30 cellular contexts compared by ENCODE assay signal in genomic region chr4:52107336-52107735, GRCh38. TPM values are rescaled to one million over a fixed set of nuclear protein-coding genes. Genes with fewer than 3 reads are reported as not detected.
DNase-seq lines count a peak whose midpoint lies in the region; TF ChIP-seq lines count a peak whose summit lies in the region.
"Had no signal": no experiment of that assay in that cellular context is flagged by ENCODE, and none has a peak within 500 bp of the region (broad histone marks: within the 10 kb centered on the region; RNA-seq: fewer than 3 reads in every experiment).

No MANE protein-coding gene starts in this region.

- POLR2A ChIA-PET in RWPE1 (lab: Yijun Ruan, JAX; ENCODE audit: low non-redundant PET), result no interaction called here

- peaks cover 2% of the 10 kb centered on the region for H3K9me3 Mint-ChIP-seq in nephron
- H3K9me3 Mint-ChIP-seq: activated CD4-positive, alpha-beta memory T cell treated with anti-CD3 and anti-CD28 coated beads for 36 hours; activated naive CD8-positive, alpha-beta T cell treated with anti-CD3 and anti-CD28 coated beads, Interleukin-2, amount 50 U/mL, for 24 hours; activated T-cell treated with anti-CD3 and anti-CD28 coated beads, Interleukin-2, amount 50 U/mL, for 72 hours; IgD-negative memory B cell; stimulated activated naive CD8-positive, alpha-beta T cell treated with anti-CD3 and anti-CD28 coated beads, Interleukin-15, amount 100 ng/mL, for 72 hours; T-helper 2 cell treated with Interferon-gamma antibody and Interleukin-4, amounts not matched to agents 5 μg/mL and 100 μg/mL, for 36 hours had no signal

- no peaks in the 10 kb centered on the region for H3K27me3 Mint-ChIP-seq in nephron (ENCODE audit: low read depth)
- H3K27me3 Mint-ChIP-seq: activated CD4-positive, alpha-beta memory T cell treated with anti-CD3 and anti-CD28 coated beads for 36 hours; brain; stimulated activated naive CD8-positive, alpha-beta T cell treated with anti-CD3 and anti-CD28 coated beads, Interleukin-15, amount 100 ng/mL, for 72 hours had no signal

- CTCF ChIA-PET in RWPE1 (lab: Yijun Ruan, JAX), result interaction anchor here (0.5 kb wide), 1 partner anchor 382 kb away, joined by 3 read pairs; no protein-coding TSS in a partner anchor

- TF ChIP-seq CTCF in nephron (IDR thresholded peaks at IDR 0.05; ENCODE audit: unreplicated experiment in 3 of 3) (no peak), GM20000 (IDR thresholded peaks at IDR 0.05; ENCODE audit: extremely low read depth, missing control alignments) (no peak), RWPE1 (conservative IDR thresholded peaks at IDR 0.05; ENCODE audit: low read depth) (no peak)

- H3K36me3 Mint-ChIP-seq in nephron (ENCODE audit: low read depth), result no peaks in the 10 kb centered on the region
- H3K36me3 Mint-ChIP-seq: activated CD4-positive, alpha-beta memory T cell treated with anti-CD3 and anti-CD28 coated beads for 36 hours; brain; CD4-positive, CD25-positive, alpha-beta regulatory T cell; IgD-negative memory B cell had no signal

- peaks cover 61% of the 10 kb centered on the region for H3K4me1 Mint-ChIP-seq in nephron
- H3K4me1 Mint-ChIP-seq: activated naive CD8-positive, alpha-beta T cell treated with anti-CD3 and anti-CD28 coated beads, Interleukin-2, amount 50 U/mL, for 24 hours; CD4-positive, CD25-positive, alpha-beta regulatory T cell; IgD-negative memory B cell; stimulated activated naive CD8-positive, alpha-beta T cell treated with anti-CD3 and anti-CD28 coated beads, Interleukin-15, amount 100 ng/mL, for 72 hours had no signal

- H3K27ac Mint-ChIP-seq in nephron, result peak overlapping the region; percentile 88 to 94 (median 92)
- H3K27ac Mint-ChIP-seq: activated CD4-positive, alpha-beta memory T cell treated with anti-CD3 and anti-CD28 coated beads for 36 hours; activated naive CD8-positive, alpha-beta T cell treated with anti-CD3 and anti-CD28 coated beads, Interleukin-2, amount 50 U/mL, for 24 hours; activated T-cell treated with anti-CD3 and anti-CD28 coated beads, Interleukin-2, amount 50 U/mL, for 72 hours; CD4-positive, CD25-positive, alpha-beta regulatory T cell; IgD-negative memory B cell; stimulated activated naive CD8-positive, alpha-beta T cell treated with anti-CD3 and anti-CD28 coated beads, Interleukin-15, amount 100 ng/mL, for 72 hours; T-helper 2 cell treated with Interferon-gamma antibody and Interleukin-4, amounts not matched to agents 5 μg/mL and 100 μg/mL, for 36 hours had no signal

- DNase-seq in EH (ENCODE audit: low read depth) (peak; percentile 41), RPMI7951 (ENCODE audit: low read depth) (peak; percentile 37), fibroblast of peridontal ligament (ENCODE audit: extremely low read depth) (peak; percentile 60), GM20000 (ENCODE audit: low spot score) (no peak), NCI-H2196 treated with DMSO at 0.1 percent for 48 hours (lab: John Stamatoyannopoulos, UW; ENCODE audit: unreplicated experiment) (no peak), NCI-H345 (lab: John Stamatoyannopoulos, UW) (no peak), RWPE1 (ENCODE audit: low spot score) (no peak)
- DNase-seq: activated CD4-positive, alpha-beta memory T cell treated with anti-CD3 and anti-CD28 coated beads for 36 hours; activated CD4-positive, alpha-beta T cell treated with anti-CD3 and anti-CD28 coated beads for 1 hour; activated naive CD4-positive, alpha-beta T cell; activated naive CD8-positive, alpha-beta T cell treated with anti-CD3 and anti-CD28 coated beads, Interleukin-2, amount 50 U/mL, for 24 hours; activated T-cell treated with anti-CD3 and anti-CD28 coated beads, Interleukin-2, amount 50 U/mL, for 72 hours; CD4-positive, CD25-positive, alpha-beta regulatory T cell; dorsolateral prefrontal cortex; foreskin melanocyte; heart right ventricle; left colon; mammary epithelial cell; NCI-H1436; NCI-H2081; NCI-H748 treated with DMSO at 0.1 percent for 48 hours; ovary; spleen; stimulated activated naive CD8-positive, alpha-beta T cell treated with anti-CD3 and anti-CD28 coated beads, Interleukin-15, amount 100 ng/mL, for 72 hours had no signal

- H3K4me3 Mint-ChIP-seq in nephron, result no peak overlapping the region
- H3K4me3 Mint-ChIP-seq: activated CD4-positive, alpha-beta memory T cell treated with anti-CD3 and anti-CD28 coated beads for 36 hours; activated naive CD8-positive, alpha-beta T cell treated with anti-CD3 and anti-CD28 coated beads, Interleukin-2, amount 50 U/mL, for 24 hours; activated T-cell treated with anti-CD3 and anti-CD28 coated beads, Interleukin-2, amount 50 U/mL, for 72 hours; brain; CD4-positive, CD25-positive, alpha-beta regulatory T cell; IgD-negative memory B cell; stimulated activated naive CD8-positive, alpha-beta T cell treated with anti-CD3 and anti-CD28 coated beads, Interleukin-15, amount 100 ng/mL, for 72 hours; T-helper 2 cell treated with Interferon-gamma antibody and Interleukin-4, amounts not matched to agents 5 μg/mL and 100 μg/mL, for 36 hours had no signal

- H3K27ac ChIP-seq in RWPE1, result no peak overlapping the region
- H3K27ac ChIP-seq: dorsolateral prefrontal cortex, heart right ventricle, ovary, spleen, vagina had no signal

RNA-seq across cellular contexts. Expression of gene SPATA18, which starts 56.2 kb away (rescaled TPM):
- 0.49 and 1.4 TPM in 2 replicates for total RNA-seq in RPMI7951 (2014; rRNA removed; shearing (Covaris generic))
- total RNA-seq: activated CD4-positive, alpha-beta memory T cell treated with anti-CD3 and anti-CD28 coated beads for 36 hours; CD4-positive, CD25-positive, alpha-beta regulatory T cell; Daoy had no signal

Comparison
In these comparisons a context has a peak if more than half of its experiments do, and no peak if none do; other contexts are left out.
1. DNase-seq: peak in EH (single experiment), RPMI7951 (single experiment) and fibroblast of peridontal ligament (single experiment); none in GM20000 (single experiment), NCI-H2196 treated with DMSO at 0.1 percent for 48 hours (single experiment), NCI-H345 (single experiment) and RWPE1 (single experiment).